In genomic region chr9:134720136-134720753, GRCh38 we compare ENCODE assay signal across 26 cellular contexts.
"Had no signal": no experiment of that assay in that cellular context is flagged by ENCODE, and none has a peak within 500 bp of the region (broad histone marks: within the 10 kb centered on the region; RNA-seq: fewer than 3 reads in every experiment).

No MANE protein-coding gene starts in this region.

- H3K36me3 ChIP-seq: SJCRH30 had no signal

- H3K9me3 ChIP-seq: ascending aorta, SJCRH30, SK-N-SH had no signal

- H3K4me1 Mint-ChIP-seq: activated naive CD8-positive, alpha-beta T cell treated with anti-CD3 and anti-CD28 coated beads, Interleukin-2, amount 50 U/mL, for 24 hours had no signal

- H3K9me3 Mint-ChIP-seq: activated CD4-positive, alpha-beta memory T cell treated with anti-CD3 and anti-CD28 coated beads for 36 hours; activated CD4-positive, alpha-beta T cell treated with anti-CD3 and anti-CD28 coated beads, Interleukin-2, amount 10 ng/mL, durations not matched to agents 7 days and 5 days; activated naive CD4-positive, alpha-beta T cell treated with anti-CD3 and anti-CD28 coated beads, Interleukin-2, amount 50 U/mL, for 72 hours; activated naive CD8-positive, alpha-beta T cell treated with anti-CD3 and anti-CD28 coated beads, Interleukin-2, amount 50 U/mL, for 24 hours; activated T-cell treated with anti-CD3 and anti-CD28 coated beads, Interleukin-2, amount 50 U/mL, for 4 hours; brain had no signal

- H3K4me3 ChIP-seq: ascending aorta, K562, SJCRH30 had no signal

- ATAC-seq: activated naive CD4-positive, alpha-beta T cell treated with anti-CD3 and anti-CD28 coated beads, Interleukin-2, amount 50 U/mL, for 72 hours; activated naive CD8-positive, alpha-beta T cell treated with anti-CD3 and anti-CD28 coated beads, Interleukin-2, amount 50 U/mL, for 24 hours; activated T-cell treated with anti-CD3 and anti-CD28 coated beads, Interleukin-2, amount 50 U/mL, for 4 hours; K562 had no signal

- H3K27me3 ChIP-seq: ascending aorta, SJCRH30 had no signal

- DNase-seq: activated CD4-positive, alpha-beta memory T cell treated with anti-CD3 and anti-CD28 coated beads for 36 hours; activated CD4-positive, alpha-beta T cell treated with anti-CD3 and anti-CD28 coated beads, Interleukin-2, amount 10 ng/mL, durations not matched to agents 7 days and 5 days; activated CD4-positive, CD25-positive, alpha-beta regulatory T cell; activated CD8-positive, alpha-beta memory T cell treated with anti-CD3 and anti-CD28 coated beads for 24 hours; activated effector memory CD4-positive, alpha-beta T cell treated with anti-CD3 and anti-CD28 coated beads, Interleukin-2, amount 50 U/mL, for 16 hours; activated naive CD4-positive, alpha-beta T cell treated with Interleukin-2 at 50 U/mL for 16 hours; activated naive CD8-positive, alpha-beta T cell treated with anti-CD3 and anti-CD28 coated beads, Interleukin-2, amount 50 U/mL, for 24 hours; activated T-cell treated with anti-CD3 and anti-CD28 coated beads, Interleukin-2, amount 50 U/mL, for 4 hours; amniotic stem cell; Kasumi-1; NCI-H1048; NCI-H146; NCI-H187 treated with DMSO at 0.1 percent for 48 hours; NCI-H2081 treated with DMSO at 0.1 percent for 48 hours; NCI-H2227 treated with DMSO at 0.1 percent for 48 hours; NCI-H526 treated with DMSO at 0.1 percent for 48 hours; NCI-H82; Right ventricle myocardium superior; SJCRH30; SK-N-SH; T-helper 1 cell had no signal

- H3K27ac Mint-ChIP-seq: activated CD4-positive, alpha-beta memory T cell treated with anti-CD3 and anti-CD28 coated beads for 36 hours; activated CD4-positive, alpha-beta T cell treated with anti-CD3 and anti-CD28 coated beads, Interleukin-2, amount 10 ng/mL, durations not matched to agents 7 days and 5 days; activated naive CD4-positive, alpha-beta T cell treated with anti-CD3 and anti-CD28 coated beads, Interleukin-2, amount 50 U/mL, for 72 hours had no signal

- H3K4me3 Mint-ChIP-seq: activated CD4-positive, alpha-beta memory T cell treated with anti-CD3 and anti-CD28 coated beads for 36 hours; activated CD4-positive, alpha-beta T cell treated with anti-CD3 and anti-CD28 coated beads, Interleukin-2, amount 10 ng/mL, durations not matched to agents 7 days and 5 days; activated naive CD8-positive, alpha-beta T cell treated with anti-CD3 and anti-CD28 coated beads, Interleukin-2, amount 50 U/mL, for 24 hours; activated T-cell treated with anti-CD3 and anti-CD28 coated beads, Interleukin-2, amount 50 U/mL, for 4 hours; brain had no signal

- H3K36me3 Mint-ChIP-seq: activated CD4-positive, alpha-beta memory T cell treated with anti-CD3 and anti-CD28 coated beads for 36 hours; activated naive CD4-positive, alpha-beta T cell treated with anti-CD3 and anti-CD28 coated beads, Interleukin-2, amount 50 U/mL, for 72 hours; brain had no signal

- H3K27me3 Mint-ChIP-seq: brain had no signal

- H3K27ac ChIP-seq: ascending aorta, SJCRH30, VCaP had no signal

- H3K4me2 ChIP-seq: SK-N-SH had no signal

- H3K9ac ChIP-seq: SK-N-SH had no signal
